ENCODE assay signal across 34 cellular contexts in genomic region chr2:223824301-223824700, GRCh38. TPM values are rescaled to one million over a fixed set of nuclear protein-coding genes. Genes with fewer than 3 reads are reported as not detected.
"Had no signal": no experiment of that assay in that cellular context is flagged by ENCODE, and none has a peak within 500 bp of the region (broad histone marks: within the 10 kb centered on the region; RNA-seq: fewer than 3 reads in every experiment).

No MANE protein-coding gene starts in this region.

- H3K4me1 ChIP-seq: adrenal gland, body of pancreas, heart left ventricle, parathyroid adenoma, psoas muscle, sigmoid colon, tibial artery, upper lobe of right lung had no signal

- H3K9me3 Mint-ChIP-seq: activated CD8-positive, alpha-beta T cell treated with anti-CD3 and anti-CD28 coated beads for 36 hours; activated T-cell treated with anti-CD3 and anti-CD28 coated beads, Interleukin-2, amount 50 U/mL, for 72 hours; immature natural killer cell; naive thymus-derived CD8-positive, alpha-beta T cell; neural crest cell had no signal

- H2AFZ ChIP-seq: parathyroid adenoma had no signal

- H3K4me3 Mint-ChIP-seq: activated CD8-positive, alpha-beta T cell treated with anti-CD3 and anti-CD28 coated beads for 36 hours; activated T-cell treated with anti-CD3 and anti-CD28 coated beads, Interleukin-2, amount 50 U/mL, for 72 hours; immature natural killer cell; naive thymus-derived CD8-positive, alpha-beta T cell; neural crest cell had no signal

- H3K4me3 ChIP-seq: adrenal gland, body of pancreas, cardiac muscle cell, heart left ventricle, psoas muscle, sigmoid colon, suprapubic skin, tibial artery, upper lobe of right lung had no signal

- H3K36me3 ChIP-seq: adrenal gland, cardiac muscle cell, heart left ventricle, sigmoid colon, suprapubic skin, tibial artery, upper lobe of right lung had no signal

- H3K27ac ChIP-seq: adrenal gland, body of pancreas, cardiac muscle cell, heart left ventricle, parathyroid adenoma, psoas muscle, sigmoid colon, suprapubic skin, tibial artery, upper lobe of right lung had no signal

- H3K9me3 ChIP-seq: adrenal gland, body of pancreas, heart left ventricle, psoas muscle, sigmoid colon, suprapubic skin, tibial artery, upper lobe of right lung had no signal

- H3K4me1 Mint-ChIP-seq: immature natural killer cell, neural crest cell had no signal

- H3K9ac ChIP-seq: parathyroid adenoma had no signal

- H3K27me3 ChIP-seq: adrenal gland, body of pancreas, cardiac muscle cell, heart left ventricle, sigmoid colon, suprapubic skin, tibial artery, upper lobe of right lung had no signal

- H3K27ac Mint-ChIP-seq: activated CD8-positive, alpha-beta T cell treated with anti-CD3 and anti-CD28 coated beads for 36 hours; activated naive CD4-positive, alpha-beta T cell treated with anti-CD3 and anti-CD28 coated beads, Interleukin-2, amount 50 U/mL, for 72 hours; activated T-cell treated with anti-CD3 and anti-CD28 coated beads, Interleukin-2, amount 50 U/mL, for 72 hours; immature natural killer cell had no signal

- DNase-seq: activated CD4-positive, alpha-beta T cell treated with anti-CD3 and anti-CD28 coated beads for 1 hour; activated CD4-positive, alpha-beta T cell treated with anti-CD3 and anti-CD28 coated beads, Interleukin-2, amount 50 U/mL, for 1 hour; activated CD8-positive, alpha-beta T cell treated with anti-CD3 and anti-CD28 coated beads for 36 hours; activated naive CD4-positive, alpha-beta T cell; activated T-cell treated with anti-CD3 and anti-CD28 coated beads for 4 hours; activated T-cell treated with anti-CD3 and anti-CD28 coated beads, Interleukin-2, amount 50 U/mL, for 72 hours; adrenal gland; aorta; body of pancreas; cerebellar nuclear complex; cortex of kidney; foreskin fibroblast; heart left ventricle; hypothalamus; immature natural killer cell; kidney; midbrain; naive thymus-derived CD8-positive, alpha-beta T cell; nucleus accumbens; psoas muscle; sigmoid colon; small intestine; stimulated activated CD4-positive, alpha-beta T cell treated with anti-CD3 and anti-CD28 coated beads, Interleukin-4, amount 100 ng/mL, for 4 hours; stimulated activated CD8-positive, alpha-beta memory T cell treated with anti-CD3 and anti-CD28 coated beads, Interleukin-4, amount 100 ng/mL, for 48 hours; stimulated activated naive CD4-positive, alpha-beta T cell; T-helper 2 cell; tibial artery; upper lobe of right lung had no signal

- FAIRE-seq: endothelial cell of umbilical vein, kidney, small intestine had no signal

- ATAC-seq: activated CD8-positive, alpha-beta T cell treated with anti-CD3 and anti-CD28 coated beads for 36 hours; activated naive CD4-positive, alpha-beta T cell treated with anti-CD3 and anti-CD28 coated beads, Interleukin-2, amount 50 U/mL, for 72 hours; activated T-cell treated with anti-CD3 and anti-CD28 coated beads, Interleukin-2, amount 50 U/mL, for 72 hours; body of pancreas; heart left ventricle; naive thymus-derived CD8-positive, alpha-beta T cell; psoas muscle; upper lobe of right lung had no signal

- H3K27me3 Mint-ChIP-seq: activated CD8-positive, alpha-beta T cell treated with anti-CD3 and anti-CD28 coated beads for 36 hours; naive thymus-derived CD8-positive, alpha-beta T cell had no signal

RNA-seq across cellular contexts. Expression of gene AP1S3, which starts 13.1 kb away (rescaled TPM):
- total RNA-seq: cardiac muscle cell had no signal
